In the genomic region with DNA sequence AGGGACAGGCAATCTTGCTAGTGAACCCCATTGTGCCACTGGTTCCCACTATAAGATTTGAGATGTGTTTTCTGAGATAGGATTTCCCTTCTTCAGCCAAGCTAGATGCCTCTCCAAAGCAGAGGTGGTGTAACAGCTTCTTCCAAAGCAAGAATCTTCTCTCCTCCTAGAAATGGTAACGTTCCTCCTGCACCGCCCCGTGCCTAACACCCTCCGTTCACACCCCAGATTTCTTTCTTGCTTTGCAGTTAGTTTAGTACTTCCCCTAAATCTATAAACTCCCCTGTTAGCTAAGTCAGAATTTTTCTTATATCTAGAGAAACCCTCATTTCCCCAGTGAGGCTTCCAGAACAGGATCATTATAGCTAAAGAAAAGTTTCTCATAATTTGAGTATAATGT, we compare ENCODE assay signal across 9 cellular contexts.
"Had no signal": no experiment of that assay in that cellular context is flagged by ENCODE, and none has a peak within 500 bp of the region (broad histone marks: within the 10 kb centered on the region; RNA-seq: fewer than 3 reads in every experiment).

No MANE protein-coding gene starts in this region.

- H3K27ac Mint-ChIP-seq: GM23338, H9, HFFc6 had no signal

- ATAC-seq: GM23338, HCT116 had no signal

- H2AFZ ChIP-seq: GM23248, GM23338 had no signal

- H3K4me3 ChIP-seq: GM23248, GM23338, HAP-1 had no signal

- H3K9me3 Mint-ChIP-seq: GM23338, H9, HFFc6 had no signal

- H3K9ac ChIP-seq: GM23248 had no signal

- DNase-seq: GM23248, GOT3, H7, H9, HCEC 1CT, HFFc6 had no signal

- H3K27ac ChIP-seq: GM23248 had no signal

- H3K4me2 ChIP-seq: GM23338 had no signal

- H3K9me3 ChIP-seq: HAP-1 had no signal

- H3K36me3 ChIP-seq: HAP-1 had no signal

- H3K4me1 Mint-ChIP-seq: GM23338, H9 had no signal

- H3K4me3 Mint-ChIP-seq: GM23338, H9, HFFc6 had no signal
